1 cellular context compared by ENCODE assay signal in genomic region chr9:5608298-5609254, GRCh38.
TF ChIP-seq lines count a peak whose summit lies in the region.

No MANE protein-coding gene starts in this region.

TF ChIP-seq in K562, 482 proteins besides CTCF, POLR2A, EP300 and RAD21 (continued from another document):
- no peak for TF ChIP-seq SPI1 (IDR thresholded peaks at IDR 0.05; ENCODE audit: borderline replicate concordance, low read depth, low read length)
- no peak for TF ChIP-seq CEBPG (CRISPR knock-in tag; IDR thresholded peaks at IDR 0.05)
- 0 out of 4 replicates have a peak, but pooled peaks of 1 of the 2 experiments have one; percentile 20 for TF ChIP-seq CEBPG (tag; conservative IDR thresholded peaks at IDR 0.05 in 1 of 2, IDR thresholded peaks at IDR 0.05 in 1 of 2)
- TF ChIP-seq POLR2AphosphoS5 (IDR thresholded peaks at IDR 0.05; ENCODE audit: control insufficient read depth, insufficient read depth, low read depth, low read length): no peak
- TF ChIP-seq SP1 (CRISPR knock-in tag; IDR thresholded peaks at IDR 0.05): no peak
- TF ChIP-seq ZNF263 (CRISPR knock-in tag; IDR thresholded peaks at IDR 0.05; ENCODE audit: borderline replicate concordance): no peak
- peak; percentile 44; the same call in 1 of the 2 replicates for TF ChIP-seq CEBPB (tag; IDR thresholded peaks at IDR 0.05)
- TF ChIP-seq ARID3B (CRISPR knock-in tag; IDR thresholded peaks at IDR 0.05; ENCODE audit: borderline replicate concordance): no peak
